ENCODE assay signal across 26 cellular contexts in genomic region chr17:30534938-30535921, GRCh38.
"Had no signal": no experiment of that assay in that cellular context is flagged by ENCODE, and none has a peak within 500 bp of the region (broad histone marks: within the 10 kb centered on the region; RNA-seq: fewer than 3 reads in every experiment).

No MANE protein-coding gene starts in this region.

- H3K27ac Mint-ChIP-seq: activated CD4-positive, alpha-beta memory T cell treated with anti-CD3 and anti-CD28 coated beads for 36 hours; activated CD4-positive, alpha-beta T cell treated with anti-CD3 and anti-CD28 coated beads, Interleukin-2, amount 10 ng/mL, durations not matched to agents 7 days and 5 days; activated naive CD8-positive, alpha-beta T cell treated with anti-CD3 and anti-CD28 coated beads, Interleukin-2, amount 50 U/mL, for 24 hours; T-cell had no signal

- H3K4me1 ChIP-seq: ascending aorta, body of pancreas had no signal

- DNase-seq: activated CD4-positive, alpha-beta memory T cell treated with anti-CD3 and anti-CD28 coated beads for 36 hours; activated CD4-positive, alpha-beta T cell treated with anti-CD3 and anti-CD28 coated beads, Interleukin-2, amount 10 ng/mL, durations not matched to agents 7 days and 5 days; activated CD4-positive, CD25-positive, alpha-beta regulatory T cell; activated CD8-positive, alpha-beta memory T cell treated with anti-CD3 and anti-CD28 coated beads for 24 hours; activated effector memory CD4-positive, alpha-beta T cell treated with anti-CD3 and anti-CD28 coated beads, Interleukin-2, amount 50 U/mL, for 16 hours; activated naive CD4-positive, alpha-beta T cell treated with Interleukin-2 at 50 U/mL for 16 hours; activated naive CD8-positive, alpha-beta T cell treated with anti-CD3 and anti-CD28 coated beads, Interleukin-2, amount 50 U/mL, for 24 hours; activated T-cell treated with anti-CD3 and anti-CD28 coated beads, Interleukin-2, amount 50 U/mL, for 4 hours; amniotic stem cell; body of pancreas; Kasumi-1; NCI-H1105 treated with DMSO at 0.1 percent for 48 hours; NCI-H1436 treated with DMSO at 0.1 percent for 48 hours; NCI-H187 treated with DMSO at 0.1 percent for 48 hours; NCI-H2081 treated with DMSO at 0.1 percent for 48 hours; NCI-H446; NCI-H524; PC-9; T-cell; T-helper 2 cell; T1000 had no signal

- H3K27me3 ChIP-seq: ascending aorta, body of pancreas had no signal

- H3K36me3 Mint-ChIP-seq: activated naive CD4-positive, alpha-beta T cell treated with anti-CD3 and anti-CD28 coated beads, Interleukin-2, amount 50 U/mL, for 72 hours had no signal

- ATAC-seq: activated naive CD4-positive, alpha-beta T cell treated with anti-CD3 and anti-CD28 coated beads, Interleukin-2, amount 50 U/mL, for 72 hours; activated naive CD8-positive, alpha-beta T cell treated with anti-CD3 and anti-CD28 coated beads, Interleukin-2, amount 50 U/mL, for 24 hours; activated T-cell treated with anti-CD3 and anti-CD28 coated beads, Interleukin-2, amount 50 U/mL, for 4 hours; body of pancreas had no signal

- H3K27ac ChIP-seq: ascending aorta, body of pancreas, PC-9, SK-N-MC, VCaP had no signal

- H3K27me3 Mint-ChIP-seq: activated CD4-positive, alpha-beta memory T cell treated with anti-CD3 and anti-CD28 coated beads for 36 hours; activated CD4-positive, alpha-beta T cell treated with anti-CD3 and anti-CD28 coated beads, Interleukin-2, amount 10 ng/mL, durations not matched to agents 7 days and 5 days; activated naive CD8-positive, alpha-beta T cell treated with anti-CD3 and anti-CD28 coated beads, Interleukin-2, amount 50 U/mL, for 24 hours; T-cell had no signal

- FAIRE-seq: TTC549 had no signal

- H3K9me3 ChIP-seq: ascending aorta, body of pancreas had no signal

- H3K4me1 Mint-ChIP-seq: activated CD4-positive, alpha-beta T cell treated with anti-CD3 and anti-CD28 coated beads, Interleukin-2, amount 10 ng/mL, durations not matched to agents 7 days and 5 days; activated naive CD8-positive, alpha-beta T cell treated with anti-CD3 and anti-CD28 coated beads, Interleukin-2, amount 50 U/mL, for 24 hours; T-cell had no signal

- H3K4me3 ChIP-seq: ascending aorta, body of pancreas, PC-9, SK-N-MC had no signal

- H3K4me3 Mint-ChIP-seq: activated CD4-positive, alpha-beta memory T cell treated with anti-CD3 and anti-CD28 coated beads for 36 hours; activated CD4-positive, alpha-beta T cell treated with anti-CD3 and anti-CD28 coated beads, Interleukin-2, amount 10 ng/mL, durations not matched to agents 7 days and 5 days; activated naive CD8-positive, alpha-beta T cell treated with anti-CD3 and anti-CD28 coated beads, Interleukin-2, amount 50 U/mL, for 24 hours; activated T-cell treated with anti-CD3 and anti-CD28 coated beads, Interleukin-2, amount 50 U/mL, for 4 hours; T-cell had no signal

- H3K9me3 Mint-ChIP-seq: activated CD4-positive, alpha-beta T cell treated with anti-CD3 and anti-CD28 coated beads, Interleukin-2, amount 10 ng/mL, durations not matched to agents 7 days and 5 days; activated naive CD4-positive, alpha-beta T cell treated with anti-CD3 and anti-CD28 coated beads, Interleukin-2, amount 50 U/mL, for 72 hours; activated naive CD8-positive, alpha-beta T cell treated with anti-CD3 and anti-CD28 coated beads, Interleukin-2, amount 50 U/mL, for 24 hours; activated T-cell treated with anti-CD3 and anti-CD28 coated beads, Interleukin-2, amount 50 U/mL, for 4 hours; T-cell had no signal
